1 cellular context compared by ENCODE assay signal in genomic region chr21:34372321-34372720, GRCh38.
A peak's percentile ranks its signal among the peaks of the same experiment; 100 is the strongest.
TF ChIP-seq lines count a peak whose summit lies in the region.

No MANE protein-coding gene starts in this region.

TF ChIP-seq in HepG2, 621 proteins besides CTCF, POLR2A, EP300 and RAD21 (continued from another document and continues in another):
- TF ChIP-seq ZHX1 (CRISPR knock-in tag; IDR thresholded peaks at IDR 0.05; ENCODE audit: low read depth) (peak; percentile 24; the same call in 1 of the 2 replicates), ZNF747 (CRISPR knock-in tag; IDR thresholded peaks at IDR 0.05; ENCODE audit: borderline replicate concordance) (0 out of 2 replicates have a peak, but pooled peaks have one; percentile 34), GTF3A (CRISPR knock-in tag; conservative IDR thresholded peaks at IDR 0.05) (no peak), KDM3A (CRISPR knock-in tag; IDR thresholded peaks at IDR 0.05; ENCODE audit: low read depth) (peak; percentile 69; the same call in 1 of the 2 replicates), ZNF232 (CRISPR knock-in tag; IDR thresholded peaks at IDR 0.05; ENCODE audit: borderline replicate concordance) (no peak), ZBTB3 (CRISPR knock-in tag; IDR thresholded peaks at IDR 0.05; ENCODE audit: borderline replicate concordance, low read depth) (peak; percentile 68; the same call in 1 of the 2 replicates), MNT (IDR thresholded peaks at IDR 0.05) (no peak), ZNF205 (CRISPR knock-in tag; IDR thresholded peaks at IDR 0.05) (peak; percentile 48; the same call in 1 of the 2 replicates), MAFF (IDR thresholded peaks at IDR 0.05; ENCODE audit: low read depth, low read length) (no peak), ZMYM2 (CRISPR knock-in tag; IDR thresholded peaks at IDR 0.05) (peak; percentile 91), FOXK1 (CRISPR knock-in tag; IDR thresholded peaks at IDR 0.05; ENCODE audit: borderline replicate concordance, low read depth) (peak; percentile 85; the same call in 1 of the 2 replicates), SMC3 (IDR thresholded peaks at IDR 0.05; ENCODE audit: low read length) (0 out of 2 replicates have a peak, but pooled peaks have one; percentile 3), NFKB2 (CRISPR knock-in tag; IDR thresholded peaks at IDR 0.05; ENCODE audit: borderline replicate concordance) (no peak), SALL1 (CRISPR knock-in tag; IDR thresholded peaks at IDR 0.05) (peak; percentile 99), POLR2AphosphoS2 (IDR thresholded peaks at IDR 0.05; ENCODE audit: low read depth, low read length) (no peak), FOXA1 (IDR thresholded peaks at IDR 0.05) (no peak), FOXA1 (CRISPR knock-in tag; IDR thresholded peaks at IDR 0.05) (no peak), ZNF775 (CRISPR knock-in tag; IDR thresholded peaks at IDR 0.05; ENCODE audit: borderline replicate concordance) (no peak), MXD3 (CRISPR knock-in tag; IDR thresholded peaks at IDR 0.05) (no peak), RARA (CRISPR knock-in tag; IDR thresholded peaks at IDR 0.05) (peak; percentile 99), HMGXB4 (CRISPR knock-in tag; IDR thresholded peaks at IDR 0.05; ENCODE audit: borderline replicate concordance in 1 of 2, low read depth in 1 of 2) (peak in 1 of 2 experiments; percentile 49; a peak in 1 of 4 replicates), MED1 (CRISPR knock-in tag; IDR thresholded peaks at IDR 0.05) (peak; percentile 81), NR2F6 (IDR thresholded peaks at IDR 0.05) (peak; percentile 94), NR2F6 (CRISPR knock-in tag; IDR thresholded peaks at IDR 0.05) (peak; percentile 97), ZNF878 (CRISPR knock-in tag; IDR thresholded peaks at IDR 0.05) (peak; percentile 63; the same call in 1 of the 2 replicates), NR1H2 (CRISPR knock-in tag; IDR thresholded peaks at IDR 0.05; ENCODE audit: borderline replicate concordance, low read depth) (peak; percentile 58; the same call in 1 of the 2 replicates), DPF2 (CRISPR knock-in tag; IDR thresholded peaks at IDR 0.05; ENCODE audit: borderline replicate concordance, low read depth) (peak; percentile 76), ZNF484 (CRISPR knock-in tag; IDR thresholded peaks at IDR 0.05; ENCODE audit: borderline replicate concordance, low read depth) (no peak), IKZF4 (CRISPR knock-in tag; IDR thresholded peaks at IDR 0.05; ENCODE audit: borderline replicate concordance, low read depth, not compliant biosample characterization) (no peak), NR2F1 (CRISPR knock-in tag; IDR thresholded peaks at IDR 0.05) (peak; percentile 91 to 95), NCOR1 (IDR thresholded peaks at IDR 0.05; ENCODE audit: borderline replicate concordance, low read length) (peak; percentile 91), GATAD2A (CRISPR knock-in tag; IDR thresholded peaks at IDR 0.05) (peak; percentile 90), ZNF501 (CRISPR knock-in tag; IDR thresholded peaks at IDR 0.05) (0 out of 2 replicates have a peak, but pooled peaks have one; percentile 29)
- TF ChIP-seq, protein P1, sequence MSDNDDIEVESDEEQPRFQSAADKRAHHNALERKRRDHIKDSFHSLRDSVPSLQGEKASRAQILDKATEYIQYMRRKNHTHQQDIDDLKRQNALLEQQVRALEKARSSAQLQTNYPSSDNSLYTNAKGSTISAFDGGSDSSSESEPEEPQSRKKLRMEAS (IDR thresholded peaks at IDR 0.05) = peak; percentile 50; the same call in 1 of the 2 replicates
- TF ChIP-seq, protein P2, sequence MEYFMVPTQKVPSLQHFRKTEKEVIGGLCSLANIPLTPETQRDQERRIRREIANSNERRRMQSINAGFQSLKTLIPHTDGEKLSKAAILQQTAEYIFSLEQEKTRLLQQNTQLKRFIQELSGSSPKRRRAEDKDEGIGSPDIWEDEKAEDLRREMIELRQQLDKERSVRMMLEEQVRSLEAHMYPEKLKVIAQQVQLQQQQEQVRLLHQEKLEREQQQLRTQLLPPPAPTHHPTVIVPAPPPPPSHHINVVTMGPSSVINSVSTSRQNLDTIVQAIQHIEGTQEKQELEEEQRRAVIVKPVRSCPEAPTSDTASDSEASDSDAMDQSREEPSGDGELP (IDR thresholded peaks at IDR 0.05; ENCODE audit: borderline replicate concordance, low read depth) = peak; percentile 87; the same call in 1 of the 2 replicates
- TF ChIP-seq, protein P3, sequence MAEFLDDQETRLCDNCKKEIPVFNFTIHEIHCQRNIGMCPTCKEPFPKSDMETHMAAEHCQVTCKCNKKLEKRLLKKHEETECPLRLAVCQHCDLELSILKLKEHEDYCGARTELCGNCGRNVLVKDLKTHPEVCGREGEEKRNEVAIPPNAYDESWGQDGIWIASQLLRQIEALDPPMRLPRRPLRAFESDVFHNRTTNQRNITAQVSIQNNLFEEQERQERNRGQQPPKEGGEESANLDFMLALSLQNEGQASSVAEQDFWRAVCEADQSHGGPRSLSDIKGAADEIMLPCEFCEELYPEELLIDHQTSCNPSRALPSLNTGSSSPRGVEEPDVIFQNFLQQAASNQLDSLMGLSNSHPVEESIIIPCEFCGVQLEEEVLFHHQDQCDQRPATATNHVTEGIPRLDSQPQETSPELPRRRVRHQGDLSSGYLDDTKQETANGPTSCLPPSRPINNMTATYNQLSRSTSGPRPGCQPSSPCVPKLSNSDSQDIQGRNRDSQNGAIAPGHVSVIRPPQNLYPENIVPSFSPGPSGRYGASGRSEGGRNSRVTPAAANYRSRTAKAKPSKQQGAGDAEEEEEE (CRISPR knock-in tag; IDR thresholded peaks at IDR 0.05; ENCODE audit: borderline replicate concordance) = 0 out of 2 replicates have a peak, but pooled peaks have one; percentile 76
- TF ChIP-seq, protein P4, sequence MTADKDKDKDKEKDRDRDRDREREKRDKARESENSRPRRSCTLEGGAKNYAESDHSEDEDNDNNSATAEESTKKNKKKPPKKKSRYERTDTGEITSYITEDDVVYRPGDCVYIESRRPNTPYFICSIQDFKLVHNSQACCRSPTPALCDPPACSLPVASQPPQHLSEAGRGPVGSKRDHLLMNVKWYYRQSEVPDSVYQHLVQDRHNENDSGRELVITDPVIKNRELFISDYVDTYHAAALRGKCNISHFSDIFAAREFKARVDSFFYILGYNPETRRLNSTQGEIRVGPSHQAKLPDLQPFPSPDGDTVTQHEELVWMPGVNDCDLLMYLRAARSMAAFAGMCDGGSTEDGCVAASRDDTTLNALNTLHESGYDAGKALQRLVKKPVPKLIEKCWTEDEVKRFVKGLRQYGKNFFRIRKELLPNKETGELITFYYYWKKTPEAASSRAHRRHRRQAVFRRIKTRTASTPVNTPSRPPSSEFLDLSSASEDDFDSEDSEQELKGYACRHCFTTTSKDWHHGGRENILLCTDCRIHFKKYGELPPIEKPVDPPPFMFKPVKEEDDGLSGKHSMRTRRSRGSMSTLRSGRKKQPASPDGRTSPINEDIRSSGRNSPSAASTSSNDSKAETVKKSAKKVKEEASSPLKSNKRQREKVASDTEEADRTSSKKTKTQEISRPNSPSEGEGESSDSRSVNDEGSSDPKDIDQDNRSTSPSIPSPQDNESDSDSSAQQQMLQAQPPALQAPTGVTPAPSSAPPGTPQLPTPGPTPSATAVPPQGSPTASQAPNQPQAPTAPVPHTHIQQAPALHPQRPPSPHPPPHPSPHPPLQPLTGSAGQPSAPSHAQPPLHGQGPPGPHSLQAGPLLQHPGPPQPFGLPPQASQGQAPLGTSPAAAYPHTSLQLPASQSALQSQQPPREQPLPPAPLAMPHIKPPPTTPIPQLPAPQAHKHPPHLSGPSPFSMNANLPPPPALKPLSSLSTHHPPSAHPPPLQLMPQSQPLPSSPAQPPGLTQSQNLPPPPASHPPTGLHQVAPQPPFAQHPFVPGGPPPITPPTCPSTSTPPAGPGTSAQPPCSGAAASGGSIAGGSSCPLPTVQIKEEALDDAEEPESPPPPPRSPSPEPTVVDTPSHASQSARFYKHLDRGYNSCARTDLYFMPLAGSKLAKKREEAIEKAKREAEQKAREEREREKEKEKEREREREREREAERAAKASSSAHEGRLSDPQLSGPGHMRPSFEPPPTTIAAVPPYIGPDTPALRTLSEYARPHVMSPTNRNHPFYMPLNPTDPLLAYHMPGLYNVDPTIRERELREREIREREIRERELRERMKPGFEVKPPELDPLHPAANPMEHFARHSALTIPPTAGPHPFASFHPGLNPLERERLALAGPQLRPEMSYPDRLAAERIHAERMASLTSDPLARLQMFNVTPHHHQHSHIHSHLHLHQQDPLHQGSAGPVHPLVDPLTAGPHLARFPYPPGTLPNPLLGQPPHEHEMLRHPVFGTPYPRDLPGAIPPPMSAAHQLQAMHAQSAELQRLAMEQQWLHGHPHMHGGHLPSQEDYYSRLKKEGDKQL (CRISPR knock-in tag; IDR thresholded peaks at IDR 0.05; ENCODE audit: low read depth) = peak; percentile 56; the same call in 1 of the 2 replicates
- TF ChIP-seq, protein P5, sequence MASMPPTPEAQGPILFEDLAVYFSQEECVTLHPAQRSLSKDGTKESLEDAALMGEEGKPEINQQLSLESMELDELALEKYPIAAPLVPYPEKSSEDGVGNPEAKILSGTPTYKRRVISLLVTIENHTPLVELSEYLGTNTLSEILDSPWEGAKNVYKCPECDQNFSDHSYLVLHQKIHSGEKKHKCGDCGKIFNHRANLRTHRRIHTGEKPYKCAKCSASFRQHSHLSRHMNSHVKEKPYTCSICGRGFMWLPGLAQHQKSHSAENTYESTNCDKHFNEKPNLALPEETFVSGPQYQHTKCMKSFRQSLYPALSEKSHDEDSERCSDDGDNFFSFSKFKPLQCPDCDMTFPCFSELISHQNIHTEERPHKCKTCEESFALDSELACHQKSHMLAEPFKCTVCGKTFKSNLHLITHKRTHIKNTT (CRISPR knock-in tag; IDR thresholded peaks at IDR 0.05) = no peak
- TF ChIP-seq, protein P6, sequence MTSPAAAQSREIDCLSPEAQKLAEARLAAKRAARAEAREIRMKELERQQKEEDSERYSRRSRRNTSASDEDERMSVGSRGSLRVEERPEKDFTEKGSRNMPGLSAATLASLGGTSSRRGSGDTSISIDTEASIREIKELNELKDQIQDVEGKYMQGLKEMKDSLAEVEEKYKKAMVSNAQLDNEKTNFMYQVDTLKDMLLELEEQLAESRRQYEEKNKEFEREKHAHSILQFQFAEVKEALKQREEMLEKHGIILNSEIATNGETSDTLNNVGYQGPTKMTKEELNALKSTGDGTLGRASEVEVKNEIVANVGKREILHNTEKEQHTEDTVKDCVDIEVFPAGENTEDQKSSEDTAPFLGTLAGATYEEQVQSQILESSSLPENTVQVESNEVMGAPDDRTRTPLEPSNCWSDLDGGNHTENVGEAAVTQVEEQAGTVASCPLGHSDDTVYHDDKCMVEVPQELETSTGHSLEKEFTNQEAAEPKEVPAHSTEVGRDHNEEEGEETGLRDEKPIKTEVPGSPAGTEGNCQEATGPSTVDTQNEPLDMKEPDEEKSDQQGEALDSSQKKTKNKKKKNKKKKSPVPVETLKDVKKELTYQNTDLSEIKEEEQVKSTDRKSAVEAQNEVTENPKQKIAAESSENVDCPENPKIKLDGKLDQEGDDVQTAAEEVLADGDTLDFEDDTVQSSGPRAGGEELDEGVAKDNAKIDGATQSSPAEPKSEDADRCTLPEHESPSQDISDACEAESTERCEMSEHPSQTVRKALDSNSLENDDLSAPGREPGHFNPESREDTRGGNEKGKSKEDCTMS (CRISPR knock-in tag; conservative IDR thresholded peaks at IDR 0.05) = no peak
